Comparison of ENCODE assay signal across 7 cellular contexts in the genomic region with DNA sequence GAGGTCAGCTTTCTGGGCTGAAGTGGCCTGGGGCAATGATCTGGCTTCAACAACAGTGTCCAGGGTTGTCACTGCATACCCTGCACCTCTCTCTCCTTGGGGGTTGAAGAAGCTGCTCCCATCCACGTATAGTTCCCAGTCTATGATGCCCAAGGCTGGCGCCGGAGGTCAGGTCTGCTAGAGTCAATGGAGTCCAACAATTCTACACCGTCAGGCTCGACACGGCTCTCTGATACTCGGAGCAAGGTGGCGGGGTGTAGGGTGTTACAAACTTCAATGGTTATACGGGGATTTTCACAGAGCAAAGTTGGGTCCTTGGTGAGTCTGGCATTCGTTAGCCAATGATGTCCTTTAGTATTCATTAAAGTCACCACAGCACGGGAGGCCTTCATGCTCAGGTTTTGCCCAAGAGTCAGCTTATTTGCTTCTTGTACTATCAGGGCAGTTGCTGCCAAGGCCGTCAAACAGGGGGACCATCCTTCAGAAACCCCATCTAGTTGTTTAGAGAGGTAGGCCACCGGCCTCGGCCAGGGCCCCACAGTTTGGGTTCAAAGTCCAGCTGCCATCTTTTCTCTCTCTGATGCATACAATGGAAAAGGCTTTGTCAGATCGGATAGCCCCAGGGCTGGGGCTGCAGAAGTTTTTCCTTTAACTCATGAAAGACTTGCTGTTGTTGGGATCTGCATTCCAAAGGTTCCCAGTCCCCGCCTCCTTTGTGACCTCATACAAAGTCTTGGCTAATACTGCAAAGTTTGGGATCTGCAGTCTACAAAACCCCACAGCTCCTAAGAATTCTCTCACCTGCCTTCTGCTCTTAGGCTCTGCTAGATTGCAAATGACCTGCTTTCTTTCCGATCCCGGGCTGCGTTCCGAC.
DNase-seq lines count a peak whose midpoint lies in the region.
"Not testable (repeated sequence)": the region's sequence is repeated elsewhere in the genome, so short reads cannot be mapped to it uniquely, and the experiment has no call there.

No MANE protein-coding gene starts in this region.

- H2AK5ac ChIP-seq in trophoblast cell (ENCODE audit: low read length): not testable (repeated sequence)

- H3K4me3 ChIP-seq in HUES6 (ENCODE audit: low read depth, low read length); NT2/D1 (ENCODE audit: insufficient read length, low read depth); trophoblast cell (ENCODE audit: low read depth, low read length): not testable (repeated sequence)

- H4K12ac ChIP-seq in trophoblast cell (ENCODE audit: low read depth, low read length): not testable (repeated sequence)

- H3K36me3 ChIP-seq in HUES6 (ENCODE audit: control insufficient read depth, insufficient read depth, low read length); NT2/D1 (ENCODE audit: insufficient read depth, insufficient read length, low read length); trophoblast cell (ENCODE audit: control insufficient read depth in 1 of 2, insufficient read depth in 2 of 2, low read length in 2 of 2): not testable (repeated sequence)

- DNase-seq in ELR (ENCODE audit: low read depth) (peak; percentile 30), NT2/D1 (ENCODE audit: low read depth, low spot score) (peak; percentile 60), astrocyte of the hippocampus (ENCODE audit: low read depth, low spot score) (peak; percentile 13), fibroblast of peridontal ligament (ENCODE audit: extremely low read depth) (peak; percentile 9), islet precursor cell (peak; percentile 88), trophoblast cell (peak; percentile 55 to 72)

- peak overlapping the region; percentile 89 for H4K91ac ChIP-seq in trophoblast cell (ENCODE audit: low read depth, low read length)

- not testable (repeated sequence) for H3K79me1 ChIP-seq in trophoblast cell (ENCODE audit: low read length)

- peak overlapping the region; percentile 2 for H3K4ac ChIP-seq in trophoblast cell (ENCODE audit: low read depth, low read length)

- H3K9me3 ChIP-seq in HUES6 (ENCODE audit: control insufficient read depth, insufficient read depth, low read depth, low read length); NT2/D1 (ENCODE audit: insufficient read depth, low read length); trophoblast cell (ENCODE audit: insufficient read depth, low read depth, low read length): not testable (repeated sequence)

- H3K79me2 ChIP-seq in trophoblast cell (ENCODE audit: control insufficient read depth, insufficient read depth, low read length, poor library complexity): not testable (repeated sequence)

- peak overlapping the region; percentile 10 for H3K9ac ChIP-seq in HUES6 (ENCODE audit: low read length)
- H3K9ac ChIP-seq in NT2/D1 (ENCODE audit: insufficient read length, low read depth); trophoblast cell (ENCODE audit: low read length): not testable (repeated sequence)

- not testable (repeated sequence) for H3K4me2 ChIP-seq in trophoblast cell (ENCODE audit: low read length)

- not testable (repeated sequence) for H3K27ac ChIP-seq in HUES6 (ENCODE audit: low read depth, low read length)
- peak overlapping the region; percentile 61 for H3K27ac ChIP-seq in trophoblast cell (ENCODE audit: low read depth, low read length)

- H4K8ac ChIP-seq in trophoblast cell (ENCODE audit: low read depth, low read length): peak overlapping the region; percentile 66

- H2AFZ ChIP-seq in trophoblast cell (ENCODE audit: insufficient read depth, low read length, poor library complexity): not testable (repeated sequence)

- H3K4me1 ChIP-seq in HUES6 (ENCODE audit: control insufficient read depth, insufficient read depth, low read length): peaks cover 14% of the 10 kb centered on the region; the same call in 1 of the 2 replicates
- H3K4me1 ChIP-seq in NT2/D1 (ENCODE audit: insufficient read depth, insufficient read length): not testable (repeated sequence)
- peaks cover 11% of the 10 kb centered on the region in 2 experiments for H3K4me1 ChIP-seq in trophoblast cell (ENCODE audit: control insufficient read depth in 1 of 2, insufficient read depth in 2 of 2, low read length in 2 of 2)

- H3K18ac ChIP-seq in trophoblast cell (ENCODE audit: low read length): peak overlapping the region; percentile 58

- H3K14ac ChIP-seq in trophoblast cell (ENCODE audit: low read length): peak overlapping the region; percentile 63

- not testable (repeated sequence) for H3K27me3 ChIP-seq in HUES6 (ENCODE audit: control insufficient read depth, insufficient read depth, low read length); NT2/D1 (ENCODE audit: insufficient read depth, insufficient read length); trophoblast cell (ENCODE audit: insufficient read depth, low read length)

- H2BK5ac ChIP-seq in trophoblast cell (ENCODE audit: low read depth, low read length, poor library complexity): peak overlapping the region; percentile 42

- no CpG with 5 or more reads among the region's 20 CpGs for WGBS in trophoblast cell (ENCODE audit: extremely low coverage, insufficient coverage, insufficient read length)

- not testable (repeated sequence) for H3K23ac ChIP-seq in trophoblast cell (ENCODE audit: low read length)

- peak overlapping the region; percentile 1 for H2BK12ac ChIP-seq in trophoblast cell (ENCODE audit: low read length)

- H2BK120ac ChIP-seq in trophoblast cell (ENCODE audit: insufficient read depth, low read length, poor library complexity): peak overlapping the region; percentile 88

Comparison
In these comparisons a context has a peak if more than half of its experiments do, and no peak if none do; other contexts are left out.
1. DNase-seq: peak in every context shown above with its lines; median percentile 88 in islet precursor cell; 64 in trophoblast cell; 60 in NT2/D1; 30 in ELR; 13 in astrocyte of the hippocampus; 9 in fibroblast of peridontal ligament.